14 cellular contexts compared by ENCODE assay signal in the genomic region with DNA sequence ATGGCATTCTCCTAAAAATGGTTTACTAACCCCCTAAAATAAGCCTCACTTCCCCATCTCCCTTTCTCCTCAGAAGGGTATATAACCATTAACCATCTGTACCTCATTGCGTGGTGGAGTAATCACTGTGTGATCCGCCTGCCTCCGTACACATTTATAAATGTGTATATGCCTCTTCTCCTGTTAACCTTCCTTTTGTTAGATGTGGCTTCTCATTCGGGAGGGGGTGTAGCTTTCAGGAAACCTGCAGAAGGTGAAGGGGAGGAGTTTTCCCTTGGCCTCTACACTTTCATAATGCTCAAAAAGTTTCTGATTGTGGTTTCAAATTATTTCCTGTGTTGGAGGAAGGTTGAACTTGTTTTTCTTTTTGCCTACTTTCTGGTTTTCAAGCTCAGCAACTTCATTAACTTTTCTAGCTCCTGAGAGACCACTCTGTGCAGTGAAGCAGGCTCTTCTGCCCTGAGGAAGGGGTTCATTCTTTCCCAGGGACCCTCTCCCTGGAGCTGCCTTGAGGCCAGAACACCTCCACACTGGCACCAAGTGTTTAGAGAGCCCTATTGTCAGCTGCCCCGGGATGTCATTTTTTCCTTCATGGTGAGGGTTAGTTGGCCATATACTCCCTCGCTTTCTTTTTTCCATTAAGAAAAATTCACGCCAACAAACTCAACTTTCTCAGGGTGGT. TPM values are rescaled to one million over a fixed set of nuclear protein-coding genes. Genes with fewer than 3 reads are reported as not detected.
DNase-seq lines count a peak whose midpoint lies in the region; ATAC-seq, FAIRE-seq and TF ChIP-seq lines count a peak whose summit lies in the region.
"Had no signal": no experiment of that assay in that cellular context is flagged by ENCODE, and none has a peak within 500 bp of the region (broad histone marks: within the 10 kb centered on the region; RNA-seq: fewer than 3 reads in every experiment).

No MANE protein-coding gene starts in this region.

- no TSS peak for BruUV-seq in GM12878 (replicated peaks; lab: Mats Ljungman, UMichigan)

- FAIRE-seq in GM12878 (lab: Jason Lieb, UNC), result peak; percentile 13
- FAIRE-seq in kidney (lab: Jason Lieb, UNC), result no peak

- SMC1A ChIA-PET in GM12878 (lab: Charles Lee; ENCODE audit: uncharacterized antibody, unreplicated experiment), result no interaction called here

- H3K4me2 ChIP-seq in GM12878 (ENCODE audit: control insufficient read depth, insufficient read depth), result peak overlapping the region; percentile 43; the same call in 1 of the 2 replicates

- 44% methylated on average over 7 of the region's 7 CpGs for WGBS in GM12878 (ENCODE audit: insufficient coverage, insufficient replicate concordance, low lambda C conversion rate, missing lambda C conversion rate)
- WGBS in body of pancreas, 2 donors, result 51 to 66% methylated on average over 7 of the region's 7 CpGs
- WGBS in esophagus muscularis mucosa, result 69% methylated on average over 7 of the region's 7 CpGs

- TF ChIP-seq POLR2A in Peyer's patch (IDR thresholded peaks at IDR 0.05) (no peak), GM12878 (IDR thresholded peaks at IDR 0.05; ENCODE audit: low read depth, low read length) (no peak), body of pancreas (IDR thresholded peaks at IDR 0.05) (no peak), esophagus muscularis mucosa (IDR thresholded peaks at IDR 0.05; ENCODE audit: low read depth) (no peak)

- TF ChIP-seq RAD21 in GM12878 (IDR thresholded peaks at IDR 0.05; ENCODE audit: insufficient read depth, low read depth, low read length), result no peak

- RAD21 ChIA-PET in GM12878 (lab: Charles Lee; ENCODE audit: unreplicated experiment), result no interaction called here

- H3K36me3 Mint-ChIP-seq in activated CD8-positive, alpha-beta T cell treated with anti-CD3 and anti-CD28 coated beads for 36 hours (ENCODE audit: low read depth), result peaks cover 26% of the 10 kb centered on the region
- H3K36me3 Mint-ChIP-seq in stimulated activated naive B cell treated with anti-CD40 and anti-IgM and Interleukin-4, amounts not matched to agents 10 μg/mL and 1 μg/mL and 100 μg/mL, for 72 hours, result no peaks in the 10 kb centered on the region

- no peak overlapping the region for H2AFZ ChIP-seq in GM12878 (ENCODE audit: control insufficient read depth, low read depth, low read length)

- peak overlapping the region; percentile 98 for H3K27ac Mint-ChIP-seq in activated CD8-positive, alpha-beta T cell treated with anti-CD3 and anti-CD28 coated beads for 36 hours
- H3K27ac Mint-ChIP-seq in stimulated activated naive B cell treated with anti-CD40 and anti-IgM and Interleukin-4, amounts not matched to agents 10 μg/mL and 1 μg/mL and 100 μg/mL, for 72 hours, result no peak overlapping the region

- intact Hi-C loops in activated CD8-positive, alpha-beta T cell treated with anti-CD3 and anti-CD28 coated beads for 36 hours (cut with micrococcal nuclease), result loop anchor here (2.0 kb wide), 1 partner anchor 42 kb away; no protein-coding TSS in a partner anchor
- intact Hi-C loops in GM12878 (cut with micrococcal nuclease; ENCODE audit: unreplicated experiment) (no loop called here), kidney (cut with DNase I) (no loop called here), body of pancreas (cut with DNase I) (no loop called here), esophagus muscularis mucosa (cut with DNase I) (no loop called here)

- H3K27me3 ChIP-seq in Peyer's patch, result no peaks in the 10 kb centered on the region
- H3K27me3 ChIP-seq in GM12878 (replicated peaks in 1 of 2; ENCODE audit: control insufficient read depth in 2 of 2, insufficient read depth in 2 of 2, low read length in 1 of 2), result no peaks in the 10 kb centered on the region
- no peaks in the 10 kb centered on the region for H3K27me3 ChIP-seq in body of pancreas
- H3K27me3 ChIP-seq in esophagus muscularis mucosa, result no peaks in the 10 kb centered on the region
- H3K27me3 ChIP-seq: dorsolateral prefrontal cortex had no signal

- DNase-seq in Peyer's patch, result peak in 2 of 3 donors; percentile 23 to 51
- peak; percentile 74 for DNase-seq in activated CD8-positive, alpha-beta T cell treated with anti-CD3 and anti-CD28 coated beads for 36 hours
- DNase-seq in GM12878 (ENCODE audit: low read depth, low spot score), result no peak
- no peak for DNase-seq in stimulated activated naive B cell treated with anti-CD40 and anti-IgM and Interleukin-4, amounts not matched to agents 10 μg/mL and 1 μg/mL and 100 μg/mL, for 72 hours
- DNase-seq in kidney, result no peak
- DNase-seq in body of pancreas, result no peak
- DNase-seq in esophagus muscularis mucosa (ENCODE audit: extremely low spot score), result no peak
- DNase-seq: dorsolateral prefrontal cortex, EL, hypothalamus, KG1, NCI-H226, SHP77 had no signal

- peak overlapping the region; percentile 28 to 59 (median 47) for H3K27ac ChIP-seq in Peyer's patch
- no peak overlapping the region for H3K27ac ChIP-seq in GM12878 (ENCODE audit: control insufficient read depth, insufficient read depth)
- H3K27ac ChIP-seq in kidney (ENCODE audit: low read depth in 2 of 2, low read length in 2 of 2), result no peak overlapping the region
- no peak overlapping the region for H3K27ac ChIP-seq in body of pancreas
- H3K27ac ChIP-seq in esophagus muscularis mucosa (replicated peaks in 1 of 4), result no peak overlapping the region

- TF ChIP-seq CTCF in Peyer's patch (IDR thresholded peaks at IDR 0.05) (no peak), GM12878 (IDR thresholded peaks at IDR 0.05 in 2 of 3, conservative IDR thresholded peaks at IDR 0.05 in 1 of 3; ENCODE audit: control insufficient read depth in 2 of 3, extremely low read depth in 1 of 3, insufficient read depth in 1 of 3, low read depth in 3 of 3, low read length in 3 of 3) (no peak), kidney (IDR thresholded peaks at IDR 0.05; ENCODE audit: borderline replicate concordance, extremely low read depth, insufficient read depth) (no peak), body of pancreas (IDR thresholded peaks at IDR 0.05) (no peak), esophagus muscularis mucosa (IDR thresholded peaks at IDR 0.05) (no peak)
- TF ChIP-seq CTCF in activated CD8-positive, alpha-beta T cell treated with anti-CD3 and anti-CD28 coated beads for 36 hours (IDR thresholded peaks at IDR 0.05), result no peak

- H3K36me3 ChIP-seq in Peyer's patch (no peaks in the 10 kb centered on the region), GM12878 (ENCODE audit: control insufficient read depth in 2 of 2, insufficient read depth in 2 of 2, low read length in 1 of 2) (no peaks in the 10 kb centered on the region), kidney (ENCODE audit: control insufficient read depth in 1 of 2, insufficient read depth in 2 of 2, low read length in 2 of 2) (no peaks in the 10 kb centered on the region), body of pancreas (replicated peaks in 1 of 2; ENCODE audit: insufficient read depth in 1 of 2, low read depth in 2 of 2) (no peaks in the 10 kb centered on the region), esophagus muscularis mucosa (no peaks in the 10 kb centered on the region)

- in situ Hi-C loops in GM12878 (cut with MboI), result no loop called here

- H3K4me1 Mint-ChIP-seq in activated CD8-positive, alpha-beta T cell treated with anti-CD3 and anti-CD28 coated beads for 36 hours (ENCODE audit: low read depth), result peaks cover 75% of the 10 kb centered on the region
- peaks cover 11 to 16% of the 10 kb centered on the region in 2 donors for H3K4me1 Mint-ChIP-seq in stimulated activated naive B cell treated with anti-CD40 and anti-IgM and Interleukin-4, amounts not matched to agents 10 μg/mL and 1 μg/mL and 100 μg/mL, for 72 hours

- no peaks in the 10 kb centered on the region for H4K20me1 ChIP-seq in GM12878 (ENCODE audit: control insufficient read depth, insufficient read depth)

- no peak for TF ChIP-seq EP300 in GM12878 (IDR thresholded peaks at IDR 0.05; ENCODE audit: borderline replicate concordance in 1 of 2, control insufficient read depth in 1 of 2, low read depth in 2 of 2, low read length in 2 of 2)
- no peak for TF ChIP-seq EP300 in esophagus muscularis mucosa (IDR thresholded peaks at IDR 0.05)

- no peaks in the 10 kb centered on the region for H3K27me3 Mint-ChIP-seq in activated CD8-positive, alpha-beta T cell treated with anti-CD3 and anti-CD28 coated beads for 36 hours
- peaks cover 5 to 8% of the 10 kb centered on the region in 2 donors for H3K27me3 Mint-ChIP-seq in stimulated activated naive B cell treated with anti-CD40 and anti-IgM and Interleukin-4, amounts not matched to agents 10 μg/mL and 1 μg/mL and 100 μg/mL, for 72 hours

- no peaks in the 10 kb centered on the region for H3K9me3 ChIP-seq in Peyer's patch
- H3K9me3 ChIP-seq in GM12878 (replicated peaks; ENCODE audit: control insufficient read depth, insufficient read depth, low read length), result no peaks in the 10 kb centered on the region
- H3K9me3 ChIP-seq in kidney (ENCODE audit: control insufficient read depth in 1 of 2, low read length in 2 of 2), result no peaks in the 10 kb centered on the region
- H3K9me3 ChIP-seq in body of pancreas, result no peaks in the 10 kb centered on the region
- no peaks in the 10 kb centered on the region for H3K9me3 ChIP-seq in esophagus muscularis mucosa

- CTCF ChIA-PET in activated CD8-positive, alpha-beta T cell treated with anti-CD3 and anti-CD28 coated beads for 36 hours (lab: Charles Lee), result interaction anchor here (0.6 to 3.9 kb wide), 9 partner anchors 8 to 292 kb away, joined by 3 to 11 read pairs (median 4); no protein-coding TSS in a partner anchor
- CTCF ChIA-PET in GM12878 (lab: Yijun Ruan, JAX), result interaction anchor here (0.7 kb wide), 1 partner anchor 254 kb away, joined by 3 read pairs; no protein-coding TSS in a partner anchor

- H3K4me1 ChIP-seq in Peyer's patch (no peaks in the 10 kb centered on the region), GM12878 (ENCODE audit: control insufficient read depth, insufficient read depth, low read length) (peaks cover 10% of the 10 kb centered on the region; the same call in 1 of the 2 replicates), kidney (ENCODE audit: control insufficient read depth in 1 of 2, insufficient read depth in 1 of 2, low read depth in 1 of 2, low read length in 2 of 2) (peaks cover 0 to 2% of the 10 kb centered on the region in 2 donors), body of pancreas (no peaks in the 10 kb centered on the region), esophagus muscularis mucosa (peaks cover 0 to 5% (median 0%) of the 10 kb centered on the region in 4 donors)

- peak overlapping the region; percentile 80 for H3K4me3 Mint-ChIP-seq in activated CD8-positive, alpha-beta T cell treated with anti-CD3 and anti-CD28 coated beads for 36 hours
- peak overlapping the region in 1 of 2 donors; percentile 22 for H3K4me3 Mint-ChIP-seq in stimulated activated naive B cell treated with anti-CD40 and anti-IgM and Interleukin-4, amounts not matched to agents 10 μg/mL and 1 μg/mL and 100 μg/mL, for 72 hours

- no peaks in the 10 kb centered on the region for H3K79me2 ChIP-seq in GM12878 (ENCODE audit: control insufficient read depth, insufficient read depth, low read length)

- H3K9ac ChIP-seq in GM12878 (ENCODE audit: control insufficient read depth, insufficient read depth, low read length) (no peak overlapping the region), kidney (ENCODE audit: low read length in 2 of 2) (no peak overlapping the region)

- ATAC-seq in activated CD8-positive, alpha-beta T cell treated with anti-CD3 and anti-CD28 coated beads for 36 hours, result peak; percentile 83
- ATAC-seq in GM12878 (no peak), body of pancreas (no peak)
- peak; percentile 29 to 52 for ATAC-seq in stimulated activated naive B cell treated with anti-CD40 and anti-IgM and Interleukin-4, amounts not matched to agents 10 μg/mL and 1 μg/mL and 100 μg/mL, for 72 hours (replicated peaks)
- ATAC-seq: sciatic nerve had no signal

- POLR2A ChIA-PET in activated CD8-positive, alpha-beta T cell treated with anti-CD3 and anti-CD28 coated beads for 36 hours (lab: Charles Lee), result interaction anchor here (0.7 to 4.1 kb wide), 17 partner anchors 10 to 139 kb away, joined by 3 to 41 read pairs (median 4); partner anchors contain the start of gene RASGRF2
- POLR2A ChIA-PET in GM12878 (lab: Charles Lee), result no interaction called here

- H3K4me3 ChIP-seq in Peyer's patch (peak overlapping the region in 1 of 4 donors; percentile 14), GM12878 (no peak overlapping the region), kidney (ENCODE audit: low read length in 2 of 2) (no peak overlapping the region), body of pancreas (no peak overlapping the region), esophagus muscularis mucosa (no peak overlapping the region)
- H3K4me3 ChIP-seq: dorsolateral prefrontal cortex had no signal

- H3K9me3 Mint-ChIP-seq in activated CD8-positive, alpha-beta T cell treated with anti-CD3 and anti-CD28 coated beads for 36 hours, result peaks cover 6% of the 10 kb centered on the region
- no peaks in the 10 kb centered on the region for H3K9me3 Mint-ChIP-seq in stimulated activated naive B cell treated with anti-CD40 and anti-IgM and Interleukin-4, amounts not matched to agents 10 μg/mL and 1 μg/mL and 100 μg/mL, for 72 hours

RNA-seq across cellular contexts. Expression of gene RASGRF2, which starts 46.9 kb away (rescaled TPM):
- total RNA-seq in Peyer's patch, result 10 to 100 TPM in 2 of 4 donors, 1 to 10 TPM in 2; 6.0 to 17.3 (median 8.7) TPM
- total RNA-seq in activated CD8-positive, alpha-beta T cell treated with anti-CD3 and anti-CD28 coated beads for 36 hours, result 10 to 100 TPM; 14.9 to 15.8 TPM
- total RNA-seq in GM12878 (2013; cell fraction: nucleolus; rRNA removed), result 0.23 and 0.93 TPM in 2 replicates
- 0.06 and 0.11 TPM in 2 replicates for total RNA-seq in GM12878 (2014; rRNA removed)
- 0.05 and 0.09 TPM in 2 replicates for total RNA-seq in GM12878 (2014; rRNA removed; fragmentation: Illumina TruSeq; extraction: Trizol)
- 0.05 and 0.19 TPM in 2 replicates for total RNA-seq in GM12878 (2021)
- 0.10 TPM for polyA plus RNA-seq in GM12878 (2011; ENCODE audit: low read depth)
- 0.07 and 0.14 TPM in 2 replicates for polyA plus RNA-seq in GM12878 (2011; rRNA removed)
- polyA plus RNA-seq in GM12878 (2011; cell fraction: cytosol; rRNA removed), result 0.03 and 0.09 TPM in 2 replicates
- polyA plus RNA-seq in GM12878 (2011; cell fraction: nucleus; rRNA removed), result 0.10 and 0.19 TPM in 2 replicates
- 0.05 and 0.15 TPM in 2 replicates for polyA plus RNA-seq in GM12878 (2012)
- polyA plus RNA-seq in GM12878 (2014; fragmentation: Illumina TruSeq; extraction: Trizol), result 0.06 and 0.13 TPM in 2 replicates
- under 1 TPM; 0.07 to 0.11 TPM for polyA plus RNA-seq in GM12878 (2014; fragmentation: Nextera tagmentation; extraction: Ambion mirVana)
- polyA plus RNA-seq in GM12878 (2014; rRNA removed), result 0.05 and 0.06 TPM in 2 replicates
- polyA plus RNA-seq in GM12878 (2016; fragmentation: Nextera tagmentation; extraction: Ambion mirVana), result under 1 TPM; 0.19 to 0.24 TPM
- 0.15 TPM in 2 replicates for polyA minus RNA-seq in GM12878 (2011; rRNA and poly(A)+ RNA removed)
- not detected in 2 replicates for polyA minus RNA-seq in GM12878 (2011; cell fraction: cytosol; rRNA and poly(A)+ RNA removed)
- polyA minus RNA-seq in GM12878 (2011; cell fraction: nucleus; rRNA and poly(A)+ RNA removed), result 0.12 and 0.38 TPM in 2 replicates
- total RNA-seq in kidney, result 14.7 TPM
- polyA plus RNA-seq in kidney (ENCODE audit: insufficient read depth, low read depth, low replicate concordance), result 4.9 TPM
- 1 to 10 TPM; 1.6 to 3.6 TPM for total RNA-seq in body of pancreas
- total RNA-seq in esophagus muscularis mucosa, result 1 to 10 TPM; 4.2 to 7.6 (median 5.9) TPM

Comparison
In these comparisons a context has a peak if more than half of its experiments do, and no peak if none do; other contexts are left out.
1. DNase-seq: peak in Peyer's patch (2 of 3) and activated CD8-positive, alpha-beta T cell treated with anti-CD3 and anti-CD28 coated beads for 36 hours (single experiment); none in GM12878 (single experiment), stimulated activated naive B cell treated with anti-CD40 and anti-IgM and Interleukin-4, amounts not matched to agents 10 μg/mL and 1 μg/mL and 100 μg/mL, for 72 hours (single experiment), kidney (single experiment), body of pancreas (0 of 4) and esophagus muscularis mucosa (single experiment).
2. H3K27ac ChIP-seq: peak in Peyer's patch (4 of 4); none in GM12878 (single experiment), kidney (0 of 2), body of pancreas (0 of 4) and esophagus muscularis mucosa (0 of 4).
3. ATAC-seq: peak in activated CD8-positive, alpha-beta T cell treated with anti-CD3 and anti-CD28 coated beads for 36 hours (single experiment) and stimulated activated naive B cell treated with anti-CD40 and anti-IgM and Interleukin-4, amounts not matched to agents 10 μg/mL and 1 μg/mL and 100 μg/mL, for 72 hours (2 of 2); none in GM12878 (single experiment) and body of pancreas (single experiment).